8 cellular contexts compared by ENCODE assay signal in the genomic region with DNA sequence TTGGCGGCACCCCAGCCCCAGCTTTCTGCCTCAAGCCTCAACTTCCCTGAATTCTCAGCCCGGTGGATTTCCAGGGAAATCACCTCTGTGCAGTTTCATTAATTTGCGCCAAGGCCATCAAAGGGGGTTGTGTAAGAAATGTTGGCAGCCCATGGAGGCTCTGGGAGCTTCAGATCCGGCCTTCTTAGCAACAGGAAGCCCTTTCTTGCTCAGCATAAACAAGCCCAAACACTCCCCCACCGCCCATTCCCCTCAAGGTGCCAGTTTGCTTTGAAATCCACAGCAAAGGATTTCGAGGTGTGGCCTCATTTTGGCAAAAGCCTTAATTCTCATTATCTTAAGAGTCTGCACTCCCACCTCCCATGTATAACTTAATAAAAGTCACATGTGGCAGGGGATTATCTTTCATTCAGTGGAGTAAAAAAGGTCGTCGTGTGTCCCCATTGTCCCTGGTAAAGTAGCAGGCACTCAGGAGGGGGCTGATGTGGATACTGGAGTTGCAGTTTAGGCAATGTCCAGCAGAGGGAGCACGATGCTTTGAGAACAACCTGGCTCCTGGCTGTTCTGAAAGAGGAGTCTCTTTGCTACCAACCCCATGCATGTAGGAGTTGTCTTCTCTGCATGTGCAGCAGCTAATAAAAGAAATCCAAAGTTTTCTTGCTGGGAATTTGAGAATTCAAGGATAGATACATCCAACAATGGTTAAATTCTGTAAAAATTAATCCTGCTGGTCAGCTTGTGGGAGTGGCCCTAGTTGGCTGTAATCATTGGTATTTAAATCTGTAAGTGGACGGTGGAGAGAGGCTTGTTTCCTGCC. TPM values are rescaled to one million over a fixed set of nuclear protein-coding genes. Genes with fewer than 3 reads are reported as not detected.
DNase-seq lines count a peak whose midpoint lies in the region; ATAC-seq and TF ChIP-seq lines count a peak whose summit lies in the region.

No MANE protein-coding gene starts in this region.

- peak; percentile 83 for TF ChIP-seq CTCF in KMS-11 (conservative IDR thresholded peaks at IDR 0.05; ENCODE audit: low read depth, low read length)
- peak; percentile 93 for TF ChIP-seq CTCF in fibroblast of villous mesenchyme (IDR thresholded peaks at IDR 0.05; ENCODE audit: insufficient read depth, low read depth, low read length)
- peak; percentile 89 for TF ChIP-seq CTCF in neutrophil (IDR thresholded peaks at IDR 0.05)

- H2AFZ ChIP-seq in KMS-11 (ENCODE audit: low read depth), result no peak overlapping the region

- no peaks in the 10 kb centered on the region for H3K9me3 ChIP-seq in neutrophil

- H3K4me2 ChIP-seq in KMS-11, result no peak overlapping the region

- H3K9ac ChIP-seq in KMS-11, result no peak overlapping the region

- H3K4me1 ChIP-seq in KMS-11 (ENCODE audit: low read depth, poor library complexity, severe bottlenecking), result no peaks in the 10 kb centered on the region
- peaks cover 0 to 4% of the 10 kb centered on the region in 2 experiments for H3K4me1 ChIP-seq in neutrophil (ENCODE audit: control insufficient read depth in 1 of 2, insufficient read depth in 1 of 2, low read depth in 1 of 2, low read length in 1 of 2)

- DNase-seq in DMS53 treated with DMSO at 0.1 percent for 48 hours (lab: John Stamatoyannopoulos, UW; ENCODE audit: unreplicated experiment), result peak; percentile 28
- DNase-seq in RKO (ENCODE audit: low spot score), result peak; percentile 60
- DNase-seq in activated T-helper 1 cell treated with Interleukin-2 at 50 U/mL for 16 hours (ENCODE audit: low read depth), result peak; percentile 49
- peak; percentile 72 for DNase-seq in fibroblast of villous mesenchyme (ENCODE audit: low read depth)
- peak; percentile 98 for DNase-seq in superior temporal gyrus (ENCODE audit: extremely low spot score)

- no peak overlapping the region for H3K4me3 ChIP-seq in KMS-11 (IDR thresholded peaks at IDR 0.05; ENCODE audit: insufficient read depth, low read depth, low read length)
- no peak overlapping the region for H3K4me3 ChIP-seq in fibroblast of villous mesenchyme (ENCODE audit: low read depth, low read length)
- no peak overlapping the region for H3K4me3 ChIP-seq in neutrophil (ENCODE audit: low read depth in 1 of 2, low read length in 1 of 2)

- H3K79me2 ChIP-seq in KMS-11 (ENCODE audit: insufficient read depth, low read depth), result no peaks in the 10 kb centered on the region

- peak; percentile 89 for ATAC-seq in GM21529 (IDR thresholded peaks at IDR 0.05; ENCODE audit: unreplicated experiment)

- H3K27me3 ChIP-seq in KMS-11 (ENCODE audit: insufficient read depth, low read depth) (no peaks in the 10 kb centered on the region), neutrophil (no peaks in the 10 kb centered on the region)

- no peak overlapping the region for H3K27ac ChIP-seq in KMS-11
- no peak overlapping the region for H3K27ac ChIP-seq in neutrophil

- H3K36me3 ChIP-seq in KMS-11 (ENCODE audit: insufficient read depth) (no peaks in the 10 kb centered on the region), neutrophil (no peaks in the 10 kb centered on the region)

- no peaks in the 10 kb centered on the region for H4K20me1 ChIP-seq in KMS-11 (ENCODE audit: insufficient read depth)

RNA-seq across cellular contexts. Expression of gene EBLN2, which starts 39.5 kb away (rescaled TPM):
- 4.8 and 8.6 TPM in 2 replicates for total RNA-seq in fibroblast of villous mesenchyme

Comparison
In these comparisons a context has a peak if more than half of its experiments do, and no peak if none do; other contexts are left out.
1. DNase-seq: peak in every context shown above with its lines; median percentile 98 in superior temporal gyrus; 72 in fibroblast of villous mesenchyme; 60 in RKO; 49 in activated T-helper 1 cell treated with Interleukin-2 at 50 U/mL for 16 hours; 28 in DMS53 treated with DMSO at 0.1 percent for 48 hours.